Comparison of ENCODE assay signal across 8 cellular contexts in the genomic region with DNA sequence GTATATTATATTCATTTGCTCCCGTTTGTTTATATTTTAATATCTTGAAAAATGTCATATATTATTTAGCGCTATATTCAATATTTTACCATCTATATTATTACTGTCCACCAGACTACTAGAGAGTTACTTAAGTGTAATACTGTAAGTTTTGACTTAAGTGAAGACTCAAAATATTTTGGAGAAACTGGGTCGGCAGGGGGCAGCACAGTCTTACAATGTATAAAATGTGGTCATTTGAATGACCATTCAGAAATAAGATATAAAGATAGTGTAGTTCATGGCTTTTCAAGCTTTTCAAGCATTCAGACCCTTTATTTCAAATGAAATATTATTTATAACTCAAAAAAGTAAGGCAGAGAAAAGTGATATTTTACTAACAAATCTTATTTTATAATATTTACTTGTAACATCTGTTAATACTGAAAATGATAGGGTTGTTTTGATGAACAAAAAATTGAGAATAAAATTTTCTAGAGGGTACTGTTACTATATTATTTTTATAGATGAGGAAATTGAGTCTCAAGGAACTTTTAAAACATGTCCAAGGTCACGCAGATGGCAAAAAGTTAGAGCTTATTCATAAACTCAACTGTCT.
DNase-seq lines count a peak whose midpoint lies in the region; ATAC-seq and TF ChIP-seq lines count a peak whose summit lies in the region.

No MANE protein-coding gene starts in this region.

- H3K9me3 ChIP-seq in H9 (ENCODE audit: control insufficient read depth, low read depth, low read length) (no peaks in the 10 kb centered on the region), ovary (no peaks in the 10 kb centered on the region)

- H3K79me1 ChIP-seq in H9 (ENCODE audit: insufficient read depth, low read depth, low read length, poor library complexity, severe bottlenecking), result no peaks in the 10 kb centered on the region

- no peak overlapping the region for H3K56ac ChIP-seq in H9 (ENCODE audit: insufficient read length, low read depth, low read length)

- intact Hi-C loops in ovary (cut with DNase I), result loop anchor here in 3 of 4 donors (2.0 to 10.0 kb wide), 2 partner anchors 167 to 171 kb away; no protein-coding TSS in a partner anchor

- H3K23me2 ChIP-seq in H9 (ENCODE audit: insufficient read length, low read depth, low read length, poor library complexity, severe bottlenecking), result no peaks in the 10 kb centered on the region

- H3K4me2 ChIP-seq in H9 (ENCODE audit: insufficient read depth, insufficient read length, low read length), result no peak overlapping the region

- H2BK5ac ChIP-seq in H9 (ENCODE audit: insufficient read length, low read length), result no peak overlapping the region

- no peak overlapping the region for H3K14ac ChIP-seq in H9 (ENCODE audit: insufficient read depth, low read length)

- no peaks in the 10 kb centered on the region for H4K20me1 ChIP-seq in H9 (ENCODE audit: control insufficient read depth, insufficient read depth, insufficient read length)

- no peaks in the 10 kb centered on the region for H3K4me1 Mint-ChIP-seq in H9

- H2BK15ac ChIP-seq in H9 (ENCODE audit: low read depth, low read length), result no peak overlapping the region

- TF ChIP-seq EP300 in ovary (IDR thresholded peaks at IDR 0.05), result no peak

- no peak overlapping the region for H3K9ac ChIP-seq in H9 (ENCODE audit: extremely low read depth, insufficient read length, low read length)

- peaks cover 1 to 11% (median 5%) of the 10 kb centered on the region in 3 experiments; a peak in 6 of 7 replicates for H3K36me3 Mint-ChIP-seq in H9 (ENCODE audit: insufficient read depth in 1 of 3, low read depth in 3 of 3)

- H2AFZ ChIP-seq in H9 (ENCODE audit: low read length), result no peak overlapping the region

- no CpG with 5 or more reads among the region's 4 CpGs for WGBS in H9 (ENCODE audit: extremely low coverage, insufficient read length, low lambda C conversion rate)
- WGBS in ovary, 3 donors, result 26 to 34% (median 30%) methylated on average over 4 of the region's 4 CpGs

- no peak overlapping the region for H4K91ac ChIP-seq in H9 (ENCODE audit: insufficient read length, low read depth, low read length)

- H3K4me3 Mint-ChIP-seq in H9, result no peak overlapping the region

- TF ChIP-seq POLR2A in ovary (IDR thresholded peaks at IDR 0.05), result no peak

- no peak overlapping the region for H4K5ac ChIP-seq in H9 (ENCODE audit: insufficient read length, low read depth, low read length)

- peak; percentile 81 for TF ChIP-seq CTCF in C4-2B (conservative IDR thresholded peaks at IDR 0.05)
- TF ChIP-seq CTCF in H9 (conservative IDR thresholded peaks at IDR 0.05), result peak; percentile 83
- TF ChIP-seq CTCF in foreskin keratinocyte (conservative IDR thresholded peaks at IDR 0.05), result peak; percentile 85
- TF ChIP-seq CTCF in ovary (IDR thresholded peaks at IDR 0.05), result peak; percentile 36 to 70 (median 62)

- no peak overlapping the region for H3T11ph ChIP-seq in H9 (ENCODE audit: low read length)

- no peak overlapping the region for H2BK20ac ChIP-seq in H9 (ENCODE audit: low read depth, low read length, poor library complexity, severe bottlenecking)

- no peak overlapping the region for H3K23ac ChIP-seq in H9 (ENCODE audit: insufficient read length, low read depth, low read length)

- no peak overlapping the region for H2BK12ac ChIP-seq in H9 (ENCODE audit: insufficient read length, low read depth, low read length)

- no peaks in the 10 kb centered on the region for H3K27me3 ChIP-seq in H9 (ENCODE audit: insufficient read depth, low read length)
- H3K27me3 ChIP-seq in foreskin keratinocyte, result no peaks in the 10 kb centered on the region
- no peaks in the 10 kb centered on the region for H3K27me3 ChIP-seq in ovary

- no peak overlapping the region for H3K27ac Mint-ChIP-seq in H9

- no peaks in the 10 kb centered on the region for H3K27me3 Mint-ChIP-seq in H9 (ENCODE audit: low read depth)

- H3K27ac ChIP-seq in C4-2B (no peak overlapping the region), H9 (ENCODE audit: insufficient read length, low read depth, low read length) (no peak overlapping the region), foreskin keratinocyte (no peak overlapping the region), ovary (no peak overlapping the region)

- H3K36me3 ChIP-seq in ovary, result no peaks in the 10 kb centered on the region

- H3K4ac ChIP-seq in H9 (ENCODE audit: low read depth, low read length), result no peak overlapping the region

- no peak for ATAC-seq in foreskin keratinocyte

- H3K4me1 ChIP-seq in H9 (ENCODE audit: insufficient read depth, low read length) (no peaks in the 10 kb centered on the region), foreskin keratinocyte (peaks cover 10% of the 10 kb centered on the region), ovary (ENCODE audit: insufficient read depth) (no peaks in the 10 kb centered on the region)

- peaks cover 3 to 4% of the 10 kb centered on the region in 2 experiments; a peak in 3 of 5 replicates for H3K9me3 Mint-ChIP-seq in H9

- DNase-seq in H9 (peak; percentile 34), NCI-H526 treated with DMSO at 0.1 percent for 48 hours (lab: John Stamatoyannopoulos, UW) (peak; percentile 27), activated T-cell treated with anti-CD3 and anti-CD28 coated beads for 4 hours (peak; percentile 12), foreskin keratinocyte (peak in 1 of 2 donors; percentile 37), ovary (peak; percentile 52 to 83 (median 78)), DMS79 (lab: John Stamatoyannopoulos, UW) (no peak), cerebellar nuclear complex (lab: John Stamatoyannopoulos, UW) (no peak)

- H4K8ac ChIP-seq in H9 (replicated peaks; ENCODE audit: insufficient read length, low read depth, low read length), result no peak overlapping the region

- no peak overlapping the region for H2AK5ac ChIP-seq in H9 (ENCODE audit: insufficient read length, low read length)

- no peaks in the 10 kb centered on the region for H3K79me2 ChIP-seq in H9 (ENCODE audit: insufficient read depth, low read length)

- H3K18ac ChIP-seq in H9 (ENCODE audit: insufficient read length, low read depth, low read length), result no peak overlapping the region

- no peak overlapping the region for H2BK120ac ChIP-seq in H9 (ENCODE audit: low read depth, low read length, poor library complexity, severe bottlenecking)

- H3K4me3 ChIP-seq in ovary, result no peak overlapping the region

Comparison
In these comparisons a context has a peak if more than half of its experiments do, and no peak if none do; other contexts are left out.
1. DNase-seq: peak in H9 (single experiment), NCI-H526 treated with DMSO at 0.1 percent for 48 hours (single experiment), activated T-cell treated with anti-CD3 and anti-CD28 coated beads for 4 hours (single experiment) and ovary (5 of 5); none in DMS79 (single experiment) and cerebellar nuclear complex (0 of 2).
2. Peak in every context shown above with its lines, with median percentiles within 50 percentile points of each other: CTCF ChIP-seq.